ENCODE assay signal across 8 cellular contexts in the genomic region with DNA sequence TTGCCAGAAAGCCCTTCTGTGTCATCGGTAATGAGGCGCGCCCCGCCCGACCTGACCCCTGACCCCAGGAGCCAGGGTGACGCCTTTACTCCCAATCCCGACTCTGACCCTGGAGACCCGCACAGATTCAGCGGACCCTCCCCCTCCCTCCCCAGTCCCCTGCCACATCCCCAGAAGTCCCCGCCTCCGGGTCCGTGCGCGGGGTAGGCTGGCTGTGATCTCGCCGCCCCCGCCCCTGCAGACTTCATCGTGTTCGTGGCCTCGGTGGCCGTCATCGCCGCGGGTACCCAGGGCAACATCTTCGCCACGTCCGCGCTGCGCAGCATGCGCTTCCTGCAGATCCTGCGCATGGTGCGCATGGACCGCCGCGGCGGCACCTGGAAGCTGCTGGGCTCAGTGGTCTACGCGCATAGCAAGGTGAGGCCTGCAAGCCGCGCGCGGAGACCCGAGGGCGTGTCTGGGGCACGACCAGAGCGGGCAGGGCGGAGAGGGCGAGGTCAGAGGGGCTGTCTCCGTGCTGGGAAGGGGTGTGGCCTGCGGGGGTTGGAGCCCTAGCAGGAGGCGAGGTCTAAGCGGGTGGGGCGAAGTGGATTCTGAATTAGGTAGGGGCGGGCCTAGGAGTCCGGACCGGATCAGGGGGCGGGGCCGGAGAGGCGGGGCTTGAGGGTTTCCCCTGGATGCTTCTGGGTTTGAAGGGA. TPM values are rescaled to one million over a fixed set of nuclear protein-coding genes. Genes with fewer than 3 reads are reported as not detected.
DNase-seq lines count a peak whose midpoint lies in the region; ATAC-seq and TF ChIP-seq lines count a peak whose summit lies in the region.

No MANE protein-coding gene starts in this region.

- peak overlapping the region; percentile 61 for H3K4me3 Mint-ChIP-seq in mesothelial cell of epicardium

- H3K9me3 ChIP-seq in colonic mucosa: no peaks in the 10 kb centered on the region

- H3K4me3 ChIP-seq in colonic mucosa: peak overlapping the region; percentile 40

- H3K36me3 Mint-ChIP-seq in mesothelial cell of epicardium: no peaks in the 10 kb centered on the region

- no peaks in the 10 kb centered on the region for H3K27me3 ChIP-seq in colonic mucosa

- TF ChIP-seq CTCF in colonic mucosa (IDR thresholded peaks at IDR 0.05): no peak
- no peak for TF ChIP-seq CTCF in mesothelial cell of epicardium (IDR thresholded peaks at IDR 0.05; ENCODE audit: unreplicated experiment)

- intact Hi-C loops in colonic mucosa (cut with DNase I): no loop called here

- H3K9me3 Mint-ChIP-seq in mesothelial cell of epicardium: no peaks in the 10 kb centered on the region

- peaks cover 38% of the 10 kb centered on the region for H3K27me3 Mint-ChIP-seq in mesothelial cell of epicardium (ENCODE audit: low read depth)

- peak; percentile 83 for ATAC-seq in HG03066 (IDR thresholded peaks at IDR 0.05; ENCODE audit: low read depth, unreplicated experiment)
- no peak for ATAC-seq in SK-N-SH treated with all-trans-retinoic acid at 6 μM for 48 hours

- H3K9ac ChIP-seq in colonic mucosa (ENCODE audit: low read depth in 2 of 2, low read length in 2 of 2): no peak overlapping the region

- peaks cover 9% of the 10 kb centered on the region for H3K4me1 Mint-ChIP-seq in mesothelial cell of epicardium

- H3K27ac Mint-ChIP-seq in mesothelial cell of epicardium: no peak overlapping the region

- no peaks in the 10 kb centered on the region for H3K4me1 ChIP-seq in colonic mucosa

- peak; percentile 24 for TF ChIP-seq POLR2A in GM18526 (IDR thresholded peaks at IDR 0.05; ENCODE audit: extremely low read depth, insufficient read length)

- peak; percentile 85 for DNase-seq in activated CD4-positive, CD25-positive, alpha-beta regulatory T cell treated with anti-CD3 and anti-CD28 coated beads, Interleukin-2, amount 50 U/mL, for 72 hours
- DNase-seq in colonic mucosa (peak; percentile 88), mesothelial cell of epicardium (ENCODE audit: low spot score in 2 of 2, unreplicated experiment in 2 of 2) (peak in 1 of 2 experiments; percentile 61), SKM-1 treated with dmso at 0.1 percent for 144 hours (lab: John Stamatoyannopoulos, UW; ENCODE audit: unreplicated experiment) (no peak)
- DNase-seq in stimulated activated CD8-positive, alpha-beta memory T cell treated with anti-CD3 and anti-CD28 coated beads, Interleukin-7, amount 100 ng/mL, for 1 hour (ENCODE audit: low read depth in 2 of 2): peak; percentile 58 to 68

- no peaks in the 10 kb centered on the region for H3K36me3 ChIP-seq in colonic mucosa

- no peak overlapping the region for H3K27ac ChIP-seq in colonic mucosa

TF ChIP-seq in SK-N-SH treated with all-trans-retinoic acid at 6 μM for 48 hours, 23 proteins besides CTCF, POLR2A, EP300 and RAD21:
- no peak for TF ChIP-seq ESRRG (CRISPR knock-in tag; IDR thresholded peaks at IDR 0.05)
- TF ChIP-seq SNAI2 (CRISPR knock-in tag; IDR thresholded peaks at IDR 0.05): no peak
- TF ChIP-seq, protein P1, sequence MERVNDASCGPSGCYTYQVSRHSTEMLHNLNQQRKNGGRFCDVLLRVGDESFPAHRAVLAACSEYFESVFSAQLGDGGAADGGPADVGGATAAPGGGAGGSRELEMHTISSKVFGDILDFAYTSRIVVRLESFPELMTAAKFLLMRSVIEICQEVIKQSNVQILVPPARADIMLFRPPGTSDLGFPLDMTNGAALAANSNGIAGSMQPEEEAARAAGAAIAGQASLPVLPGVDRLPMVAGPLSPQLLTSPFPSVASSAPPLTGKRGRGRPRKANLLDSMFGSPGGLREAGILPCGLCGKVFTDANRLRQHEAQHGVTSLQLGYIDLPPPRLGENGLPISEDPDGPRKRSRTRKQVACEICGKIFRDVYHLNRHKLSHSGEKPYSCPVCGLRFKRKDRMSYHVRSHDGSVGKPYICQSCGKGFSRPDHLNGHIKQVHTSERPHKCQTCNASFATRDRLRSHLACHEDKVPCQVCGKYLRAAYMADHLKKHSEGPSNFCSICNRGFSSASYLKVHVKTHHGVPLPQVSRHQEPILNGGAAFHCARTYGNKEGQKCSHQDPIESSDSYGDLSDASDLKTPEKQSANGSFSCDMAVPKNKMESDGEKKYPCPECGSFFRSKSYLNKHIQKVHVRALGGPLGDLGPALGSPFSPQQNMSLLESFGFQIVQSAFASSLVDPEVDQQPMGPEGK (CRISPR knock-in tag; IDR thresholded peaks at IDR 0.05; ENCODE audit: borderline replicate concordance): no peak
- TF ChIP-seq TCF4 (CRISPR knock-in tag; IDR thresholded peaks at IDR 0.05; ENCODE audit: borderline replicate concordance): no peak
- no peak for TF ChIP-seq ZNF70 (CRISPR knock-in tag; IDR thresholded peaks at IDR 0.05)
- no peak for TF ChIP-seq ZFP30 (CRISPR knock-in tag; IDR thresholded peaks at IDR 0.05)
- no peak for TF ChIP-seq CSDC2 (CRISPR knock-in tag; IDR thresholded peaks at IDR 0.05)
- no peak for TF ChIP-seq RARB (CRISPR knock-in tag; IDR thresholded peaks at IDR 0.05)
- TF ChIP-seq ZNF565 (CRISPR knock-in tag; conservative IDR thresholded peaks at IDR 0.05; ENCODE audit: low read depth): no peak
- TF ChIP-seq GLIS3 (CRISPR knock-in tag; IDR thresholded peaks at IDR 0.05): no peak
- no peak for TF ChIP-seq PPARA (CRISPR knock-in tag; IDR thresholded peaks at IDR 0.05; ENCODE audit: borderline replicate concordance)
- no peak for TF ChIP-seq BACH2 (CRISPR knock-in tag; IDR thresholded peaks at IDR 0.05; ENCODE audit: borderline replicate concordance)
- TF ChIP-seq ZFP3 (CRISPR knock-in tag; IDR thresholded peaks at IDR 0.05): no peak
- TF ChIP-seq, protein P2, sequence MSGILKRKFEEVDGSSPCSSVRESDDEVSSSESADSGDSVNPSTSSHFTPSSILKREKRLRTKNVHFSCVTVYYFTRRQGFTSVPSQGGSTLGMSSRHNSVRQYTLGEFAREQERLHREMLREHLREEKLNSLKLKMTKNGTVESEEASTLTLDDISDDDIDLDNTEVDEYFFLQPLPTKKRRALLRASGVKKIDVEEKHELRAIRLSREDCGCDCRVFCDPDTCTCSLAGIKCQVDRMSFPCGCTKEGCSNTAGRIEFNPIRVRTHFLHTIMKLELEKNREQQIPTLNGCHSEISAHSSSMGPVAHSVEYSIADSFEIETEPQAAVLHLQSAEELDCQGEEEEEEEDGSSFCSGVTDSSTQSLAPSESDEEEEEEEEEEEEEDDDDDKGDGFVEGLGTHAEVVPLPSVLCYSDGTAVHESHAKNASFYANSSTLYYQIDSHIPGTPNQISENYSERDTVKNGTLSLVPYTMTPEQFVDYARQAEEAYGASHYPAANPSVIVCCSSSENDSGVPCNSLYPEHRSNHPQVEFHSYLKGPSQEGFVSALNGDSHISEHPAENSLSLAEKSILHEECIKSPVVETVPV (CRISPR knock-in tag; IDR thresholded peaks at IDR 0.05): no peak

RNA-seq across cellular contexts. Expression of a gene that starts 34.8 kb away (rescaled TPM):
- total RNA-seq in colonic mucosa (1 to 10 TPM; 1.8 to 1.9 TPM), mesothelial cell of epicardium (0.78 to 0.97 TPM (median 0.79 TPM) in 3 replicates)

RNA-seq across cellular contexts. Expression of a gene that starts 43.8 kb away (rescaled TPM):
- total RNA-seq in colonic mucosa (1 to 10 TPM; 3.4 to 5.8 TPM), mesothelial cell of epicardium (14.2 to 14.6 TPM (median 14.4 TPM) in 3 replicates)
